ENCODE assay signal across 8 cellular contexts in the genomic region with DNA sequence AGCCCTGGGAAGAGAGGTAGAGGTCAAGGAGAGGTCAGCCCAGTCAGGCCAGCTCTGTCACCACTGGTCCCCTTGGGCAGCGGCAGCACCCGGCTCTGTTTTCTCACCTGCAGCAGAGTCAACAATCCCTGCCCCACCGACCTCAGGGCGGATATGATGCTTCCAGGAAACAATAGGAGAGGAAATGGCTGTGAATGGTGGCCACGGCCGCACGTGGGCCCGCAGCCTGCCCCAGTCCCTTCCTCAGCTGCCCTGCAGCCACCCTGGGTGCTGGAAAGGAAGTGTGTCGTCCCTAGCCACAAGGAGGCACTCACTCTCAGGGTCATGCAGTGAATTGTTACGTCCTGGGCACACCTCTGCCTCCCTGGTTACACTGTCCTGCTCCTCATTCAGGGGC.
A peak's percentile ranks its signal among the peaks of the same experiment; 100 is the strongest.
DNase-seq lines count a peak whose midpoint lies in the region; ATAC-seq and TF ChIP-seq lines count a peak whose summit lies in the region.

No MANE protein-coding gene starts in this region.

- H3K9me3 Mint-ChIP-seq in memory B cell, result no peaks in the 10 kb centered on the region

- 0 out of 2 replicates have a peak overlapping the region, but pooled peaks have one; percentile 26 for H3K4me3 ChIP-seq in GM06990 (replicated peaks; ENCODE audit: low read depth, low read length)

- H3K36me3 ChIP-seq in GM06990 (ENCODE audit: control insufficient read depth, insufficient read depth, low read length), result peaks cover 2% of the 10 kb centered on the region; the same call in 1 of the 2 replicates

- no peak overlapping the region for H3K27ac ChIP-seq in substantia nigra (ENCODE audit: low read depth, low read length, poor library complexity, severe bottlenecking)

- peak; percentile 60 for TF ChIP-seq CTCF in GM06990 (IDR thresholded peaks at IDR 0.05; ENCODE audit: insufficient read depth, low read length, poor library complexity, severe bottlenecking)

- no peaks in the 10 kb centered on the region for H3K27me3 ChIP-seq in GM06990 (replicated peaks; ENCODE audit: control insufficient read depth, insufficient read depth, low read length)

- H3K4me3 Mint-ChIP-seq in memory B cell, result no peak overlapping the region

- no peak overlapping the region for H3K27ac Mint-ChIP-seq in memory B cell

- H3K4me1 Mint-ChIP-seq in memory B cell, result peaks cover 34% of the 10 kb centered on the region

- DNase-seq in GM06990 (ENCODE audit: extremely low read depth, insufficient read length) (peak; percentile 79), Kasumi-1 (lab: John Stamatoyannopoulos, UW) (peak; percentile 24 to 30), memory B cell (ENCODE audit: low spot score in 2 of 2) (peak; percentile 46 to 49), hippocampal formation (lab: John Stamatoyannopoulos, UW) (no peak), substantia nigra (lab: John Stamatoyannopoulos, UW) (no peak), middle frontal gyrus (ENCODE audit: extremely low spot score, low spot score) (no peak)
- peak; percentile 74 for DNase-seq in activated effector memory CD4-positive, alpha-beta T cell treated with anti-CD3 and anti-CD28 coated beads, Interleukin-2, amount 50 U/mL, for 16 hours

- H3K36me3 Mint-ChIP-seq in memory B cell, result no peaks in the 10 kb centered on the region

- ATAC-seq in memory B cell (ENCODE audit: low read depth) (peak; percentile 54), HG02840 (IDR thresholded peaks at IDR 0.05; ENCODE audit: low FRiP score, unreplicated experiment) (no peak)

- H3K27me3 Mint-ChIP-seq in memory B cell, result no peaks in the 10 kb centered on the region

Comparison
In these comparisons a context has a peak if more than half of its experiments do, and no peak if none do; other contexts are left out.
1. DNase-seq: peak in GM06990 (single experiment), Kasumi-1 (2 of 2), activated effector memory CD4-positive, alpha-beta T cell treated with anti-CD3 and anti-CD28 coated beads, Interleukin-2, amount 50 U/mL, for 16 hours (single experiment) and memory B cell (2 of 2); none in hippocampal formation (0 of 2), substantia nigra (0 of 49) and middle frontal gyrus (single experiment).